17 cellular contexts compared by ENCODE assay signal in the genomic region with DNA sequence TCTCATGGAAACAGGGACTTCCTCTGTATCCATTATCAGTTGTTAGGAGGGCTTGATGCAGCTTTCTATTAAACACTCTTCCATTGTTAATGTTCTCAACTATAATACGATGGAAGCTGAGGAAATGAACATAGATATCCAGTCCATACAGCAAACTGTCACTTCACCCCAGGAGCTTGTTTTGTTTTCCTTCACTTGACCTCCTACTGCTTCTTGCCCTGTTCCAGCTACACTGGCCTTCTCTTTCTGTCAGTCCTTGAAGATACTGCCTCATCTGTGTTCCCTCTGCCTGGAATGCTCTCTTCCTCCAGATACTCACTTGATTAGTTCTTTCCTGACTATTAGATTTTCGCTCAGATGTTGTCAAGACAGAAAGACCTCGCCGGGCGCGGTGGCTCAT. TPM values are rescaled to one million over a fixed set of nuclear protein-coding genes. Genes with fewer than 3 reads are reported as not detected.
DNase-seq lines count a peak whose midpoint lies in the region; ATAC-seq and TF ChIP-seq lines count a peak whose summit lies in the region.
"Had no signal": no experiment of that assay in that cellular context is flagged by ENCODE, and none has a peak within 500 bp of the region (broad histone marks: within the 10 kb centered on the region; RNA-seq: fewer than 3 reads in every experiment).

No MANE protein-coding gene starts in this region.

- H4K8ac ChIP-seq in mesendoderm (ENCODE audit: low read depth, low read length) = no peak overlapping the region

- DNase-seq in NCI-H345 (lab: John Stamatoyannopoulos, UW) (peak; percentile 17), NCI-H345 treated with DMSO at 0.1 percent for 48 hours (lab: John Stamatoyannopoulos, UW; ENCODE audit: unreplicated experiment) (no peak), left lobe of liver (ENCODE audit: low spot score) (no peak), smooth muscle cell (lab: John Stamatoyannopoulos, UW; ENCODE audit: unreplicated experiment) (no peak), mesendoderm (no peak)
- DNase-seq in stimulated activated CD4-positive, alpha-beta T cell treated with anti-CD3 and anti-CD28 coated beads, Interleukin-4, amount 100 ng/mL, for 24 hours = no peak
- DNase-seq: DMS153, EL, GOT3, MV-4-11, NCI-H1417 treated with DMSO at 0.1 percent for 48 hours, NCI-H2081, NCI-H446 treated with DMSO at 0.1 percent for 48 hours, SIG-M5 had no signal

- no peak overlapping the region for H2BK5ac ChIP-seq in mesendoderm (ENCODE audit: low read length)

- no peak overlapping the region for H2AFZ ChIP-seq in smooth muscle cell (ENCODE audit: low read depth)

- H3K36me3 ChIP-seq in smooth muscle cell (ENCODE audit: low read depth) = no peaks in the 10 kb centered on the region
- no peaks in the 10 kb centered on the region for H3K36me3 ChIP-seq in mesendoderm (ENCODE audit: control insufficient read depth, insufficient read depth, low read length)

- H3F3A ChIP-seq in smooth muscle cell (ENCODE audit: low read depth) = peaks cover 11% of the 10 kb centered on the region

- no peak overlapping the region for H3K4me2 ChIP-seq in smooth muscle cell
- no peak overlapping the region for H3K4me2 ChIP-seq in mesendoderm (ENCODE audit: low read length)

- H3K18ac ChIP-seq in mesendoderm (ENCODE audit: low read length) = no peak overlapping the region

- H3K9ac ChIP-seq in smooth muscle cell (ENCODE audit: low read depth) (no peak overlapping the region), mesendoderm (ENCODE audit: low read length) (no peak overlapping the region)

- H3K4me3 Mint-ChIP-seq in brain = peak overlapping the region in 1 of 5 experiments; percentile 19

- no peak overlapping the region for H2BK120ac ChIP-seq in mesendoderm (ENCODE audit: low read depth, low read length)

- no peak overlapping the region for H2BK15ac ChIP-seq in mesendoderm (replicated peaks; ENCODE audit: low read depth)

- ATAC-seq in left lobe of liver = peak; percentile 6
- no peak for ATAC-seq in HG02623 (IDR thresholded peaks at IDR 0.05; ENCODE audit: unreplicated experiment)

- H3K27me3 Mint-ChIP-seq in brain = no peaks in the 10 kb centered on the region

- H3K27ac ChIP-seq in smooth muscle cell (ENCODE audit: low read depth) (peak overlapping the region; percentile 18), mesendoderm (ENCODE audit: low read depth, low read length) (no peak overlapping the region)
- H3K27ac ChIP-seq: C4-2B had no signal

- no peaks in the 10 kb centered on the region for H3K27me3 ChIP-seq in smooth muscle cell (ENCODE audit: low read depth)
- H3K27me3 ChIP-seq in mesendoderm (ENCODE audit: insufficient read depth, low read length, poor library complexity) = no peaks in the 10 kb centered on the region

- peak overlapping the region in 4 of 5 experiments; percentile 27 to 68 (median 38) for H3K27ac Mint-ChIP-seq in brain

- H3K9me3 Mint-ChIP-seq in brain = peaks cover 7 to 18% (median 15%) of the 10 kb centered on the region in 5 experiments

- no peak overlapping the region for H4K5ac ChIP-seq in mesendoderm (ENCODE audit: low read length)

- no peak overlapping the region for H2AK5ac ChIP-seq in mesendoderm (ENCODE audit: low read length)

- peaks cover 35% of the 10 kb centered on the region for H3K36me3 Mint-ChIP-seq in brain

- H3K4me3 ChIP-seq in smooth muscle cell (no peak overlapping the region), mesendoderm (ENCODE audit: low read length) (no peak overlapping the region)

- H3K9me3 ChIP-seq in smooth muscle cell (replicated peaks; ENCODE audit: low read depth) = no peaks in the 10 kb centered on the region

- WGBS in smooth muscle cell (ENCODE audit: low lambda C conversion rate) = 95% methylated on average over 6 of the region's 6 CpGs
- no CpG with 5 or more reads among the region's 6 CpGs for WGBS in mesendoderm (ENCODE audit: extremely low coverage, insufficient coverage, low lambda C conversion rate)

- H3K56ac ChIP-seq in mesendoderm (ENCODE audit: low read length) = no peak overlapping the region

- H3K79me2 ChIP-seq in smooth muscle cell (ENCODE audit: low read depth) (peaks cover 99% of the 10 kb centered on the region), mesendoderm (ENCODE audit: control insufficient read depth, insufficient read depth, low read length) (peaks cover 70% of the 10 kb centered on the region)

- peaks cover 23% of the 10 kb centered on the region for H3K79me1 ChIP-seq in mesendoderm (ENCODE audit: low read length)

- H4K20me1 ChIP-seq in smooth muscle cell (ENCODE audit: low read depth) = peaks cover 100% of the 10 kb centered on the region

- H3K23ac ChIP-seq in mesendoderm (ENCODE audit: low read length) = no peak overlapping the region

- no peak for TF ChIP-seq CTCF in brain (conservative IDR thresholded peaks at IDR 0.05)
- TF ChIP-seq CTCF in smooth muscle cell (IDR thresholded peaks at IDR 0.05; ENCODE audit: borderline replicate concordance, insufficient read depth, poor library complexity, severe bottlenecking) = no peak

- H3K4me1 Mint-ChIP-seq in brain = peaks cover 41% of the 10 kb centered on the region

- H3K4ac ChIP-seq in mesendoderm (ENCODE audit: low read depth, low read length) = no peak overlapping the region

- H3K4me1 ChIP-seq in smooth muscle cell (ENCODE audit: low read depth) = no peaks in the 10 kb centered on the region
- peaks cover 3% of the 10 kb centered on the region for H3K4me1 ChIP-seq in mesendoderm (ENCODE audit: control insufficient read depth, low read depth, low read length)

RNA-seq across cellular contexts. Expression of gene CTNNA1, which starts 17.1 kb away (rescaled TPM):
- polyA plus RNA-seq in brain (ENCODE audit: insufficient read depth, low read depth, low replicate concordance) (185 TPM), smooth muscle cell (148 and 149 TPM in 2 replicates)
- total RNA-seq in left lobe of liver (116 TPM), smooth muscle cell (251 and 285 TPM in 2 replicates)
- 144 TPM for polyA plus RNA-seq in mesendoderm (2013, experiment 1 of 2)
- 148 TPM for polyA plus RNA-seq in mesendoderm (2013, experiment 2 of 2)
